Comparison of ENCODE assay signal across 31 cellular contexts in the genomic region with DNA sequence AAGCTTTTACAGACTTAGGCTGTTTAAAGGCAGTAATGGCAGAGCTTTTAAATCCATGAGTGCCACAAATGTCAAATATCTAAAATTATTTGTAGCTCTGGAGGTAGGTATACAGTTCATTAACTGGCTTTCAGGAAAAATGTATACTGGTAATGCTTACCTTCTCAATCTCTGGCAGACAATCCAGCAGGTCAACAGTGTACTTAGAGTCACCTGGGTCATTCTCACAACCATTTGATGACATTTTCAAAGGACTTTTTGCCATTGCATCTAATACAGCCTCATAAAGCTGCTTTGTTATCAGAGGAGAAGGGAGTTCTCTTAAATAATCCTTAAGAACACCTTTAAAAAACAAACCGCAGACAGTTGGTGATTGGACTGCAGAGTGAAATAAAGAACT.
"Had no signal": no experiment of that assay in that cellular context is flagged by ENCODE, and none has a peak within 500 bp of the region (broad histone marks: within the 10 kb centered on the region; RNA-seq: fewer than 3 reads in every experiment).

No MANE protein-coding gene starts in this region.

- H3K9me3 ChIP-seq: adrenal gland, ascending aorta, body of pancreas, breast epithelium had no signal

- DNase-seq: activated effector memory CD4-positive, alpha-beta T cell treated with anti-CD3 and anti-CD28 coated beads, Interleukin-2, amount 50 U/mL, for 16 hours; activated effector memory CD4-positive, alpha-beta T cell treated with Interleukin-2 at 50 U/mL for 16 hours; activated gamma-delta T cell; activated gamma-delta T cell treated with Interleukin-2 at 50 U/mL for 16 hours; activated naive CD4-positive, alpha-beta T cell; activated naive CD4-positive, alpha-beta T cell treated with anti-CD3 and anti-CD28 coated beads for 36 hours; activated naive CD4-positive, alpha-beta T cell treated with anti-CD3 and anti-CD28 coated beads, Interleukin-2, amount 10 ng/mL, durations not matched to agents 7 days and 5 days; activated naive CD4-positive, alpha-beta T cell treated with anti-CD3 and anti-CD28 coated beads, Interleukin-2, amount 50 U/mL, for 16 hours; activated naive CD4-positive, alpha-beta T cell treated with Interleukin-2 at 50 U/mL for 16 hours; activated naive CD8-positive, alpha-beta T cell treated with anti-CD3 and anti-CD28 coated beads for 36 hours; activated naive CD8-positive, alpha-beta T cell treated with anti-CD3 and anti-CD28 coated beads, Interleukin-2, amount 10 ng/mL, durations not matched to agents 7 days and 5 days; activated naive CD8-positive, alpha-beta T cell treated with anti-CD3 and anti-CD28 coated beads, Interleukin-2, amount 50 U/mL, for 24 hours; activated T-cell treated with anti-CD3 and anti-CD28 coated beads, Interleukin-2, amount 50 U/mL, for 1 hour; activated T-cell treated with anti-CD3 and anti-CD28 coated beads, Interleukin-2, amount 50 U/mL, for 24 hours; activated T-cell treated with anti-CD3 and anti-CD28 coated beads, Interleukin-2, amount 50 U/mL, for 4 hours; activated T-cell treated with anti-CD3 and anti-CD28 coated beads, Interleukin-2, amount 50 U/mL, for 48 hours; activated T-cell treated with anti-CD3 and anti-CD28 coated beads, Interleukin-2, amount 50 U/mL, for 72 hours; adrenal gland; amniotic stem cell; amygdala; anterior cingulate cortex; aorta; body of pancreas; brain microvascular endothelial cell; caudate nucleus; central memory CD4-positive, alpha-beta T cell; cerebellar nuclear complex had no signal

- H3K4me1 ChIP-seq: adrenal gland, ascending aorta, breast epithelium had no signal

- H3K4me3 ChIP-seq: adrenal gland, ascending aorta, body of pancreas, breast epithelium had no signal

- ATAC-seq: activated naive CD4-positive, alpha-beta T cell treated with anti-CD3 and anti-CD28 coated beads, Interleukin-2, amount 50 U/mL, for 72 hours; activated naive CD8-positive, alpha-beta T cell treated with anti-CD3 and anti-CD28 coated beads, Interleukin-2, amount 50 U/mL, for 24 hours; activated T-cell treated with anti-CD3 and anti-CD28 coated beads, Interleukin-2, amount 50 U/mL, for 4 hours; activated T-cell treated with anti-CD3 and anti-CD28 coated beads, Interleukin-2, amount 50 U/mL, for 72 hours; activated T-helper 17 cell treated with anti-CD3 and anti-CD28 coated beads, Interleukin-2, amount 50 U/mL, for 72 hours; body of pancreas had no signal

- H3K27me3 ChIP-seq: adrenal gland, ascending aorta, body of pancreas, brain microvascular endothelial cell, breast epithelium had no signal

- H3K36me3 ChIP-seq: adrenal gland, brain microvascular endothelial cell, breast epithelium had no signal

- H3K27ac ChIP-seq: adrenal gland, ascending aorta, body of pancreas, brain microvascular endothelial cell, breast epithelium had no signal
